ENCODE assay signal across 1 cellular context in the genomic region with DNA sequence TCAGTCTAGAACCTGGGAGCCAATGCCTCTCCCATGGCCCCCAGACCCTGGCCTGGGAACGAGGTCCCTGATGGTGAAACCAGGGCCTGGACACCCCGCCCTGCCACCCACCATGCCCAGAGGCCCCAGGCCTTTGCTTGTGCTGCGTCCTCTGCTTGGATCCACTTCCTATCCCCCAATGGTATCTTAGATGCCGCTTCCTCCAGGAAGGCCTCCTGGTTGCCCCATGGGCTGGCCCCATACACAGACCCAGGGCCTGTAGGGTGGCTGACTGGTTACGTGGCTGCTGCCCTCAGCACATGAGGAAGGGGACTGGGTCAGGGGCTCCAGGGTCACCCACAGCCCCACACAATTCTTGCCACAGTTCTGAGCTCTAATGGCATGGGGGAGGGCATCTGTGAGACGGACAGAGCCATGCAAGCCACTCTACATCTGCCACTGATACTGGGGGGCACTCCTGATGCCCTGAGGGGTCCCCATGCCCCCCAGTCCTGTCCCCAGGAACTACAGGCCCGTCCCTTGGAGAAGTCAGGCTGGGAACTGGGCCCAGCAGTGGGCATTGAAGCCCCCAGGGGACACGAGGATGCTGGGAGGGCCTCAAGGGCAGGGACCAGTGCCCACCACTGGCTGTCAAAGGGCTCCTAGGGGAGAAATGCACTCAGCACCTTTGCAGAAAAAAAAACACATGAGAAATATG.
TF ChIP-seq lines count a peak whose summit lies in the region.

No MANE protein-coding gene starts in this region.

TF ChIP-seq in H1, 55 proteins besides CTCF, POLR2A, EP300 and RAD21:
- TF ChIP-seq SIRT6 (IDR thresholded peaks at IDR 0.05; ENCODE audit: low read length) (no peak), RXRA (IDR thresholded peaks at IDR 0.05; ENCODE audit: insufficient read depth, low read depth, low read length) (no peak), GABPA (IDR thresholded peaks at IDR 0.05; ENCODE audit: borderline replicate concordance, insufficient read depth, low read length) (no peak)
